In genomic region chr13:59318320-59318930, GRCh38 we compare ENCODE assay signal across 8 cellular contexts.
DNase-seq lines count a peak whose midpoint lies in the region; ATAC-seq, FAIRE-seq and TF ChIP-seq lines count a peak whose summit lies in the region.

No MANE protein-coding gene starts in this region.

- peaks cover 0 to 2% (median 0%) of the 10 kb centered on the region in 3 donors for H3K27me3 Mint-ChIP-seq in CD14-positive monocyte (ENCODE audit: low read depth in 3 of 3)
- no peaks in the 10 kb centered on the region for H3K27me3 Mint-ChIP-seq in activated T-helper 1 cell treated with anti-CD3 and anti-CD28 coated beads, Interleukin-12 subunit alpha, Interleukin-12 subunit beta, Interleukin-2, Interleukin-4 antibody, amounts not matched to agents 30 ng/mL and 10 ng/mL and 1 ng/mL, durations not matched to agents 14 hours and 24 hours and 36 hours (ENCODE audit: insufficient read depth)

- no peaks in the 10 kb centered on the region for H3K4me1 Mint-ChIP-seq in CD14-positive monocyte
- no peaks in the 10 kb centered on the region for H3K4me1 Mint-ChIP-seq in activated T-helper 1 cell treated with anti-CD3 and anti-CD28 coated beads, Interleukin-12 subunit alpha, Interleukin-12 subunit beta, Interleukin-2, Interleukin-4 antibody, amounts not matched to agents 30 ng/mL and 10 ng/mL and 1 ng/mL, durations not matched to agents 14 hours and 24 hours and 36 hours (ENCODE audit: low read depth)

- no peaks in the 10 kb centered on the region for H3K36me3 Mint-ChIP-seq in CD14-positive monocyte
- no peaks in the 10 kb centered on the region for H3K36me3 Mint-ChIP-seq in activated T-helper 1 cell treated with anti-CD3 and anti-CD28 coated beads, Interleukin-12 subunit alpha, Interleukin-12 subunit beta, Interleukin-2, Interleukin-4 antibody, amounts not matched to agents 30 ng/mL and 10 ng/mL and 1 ng/mL, durations not matched to agents 14 hours and 24 hours and 36 hours (ENCODE audit: low read depth)

- H3K4me3 ChIP-seq in OCI-LY3 (ENCODE audit: low read length) (no peak overlapping the region), parathyroid adenoma (ENCODE audit: low read depth, low read length) (no peak overlapping the region)

- H3K9ac ChIP-seq in OCI-LY3 (ENCODE audit: low read length): no peak overlapping the region
- H3K9ac ChIP-seq in parathyroid adenoma: no peak overlapping the region

- no peak overlapping the region for H3K4me3 Mint-ChIP-seq in CD14-positive monocyte
- H3K4me3 Mint-ChIP-seq in activated T-helper 1 cell treated with anti-CD3 and anti-CD28 coated beads, Interleukin-12 subunit alpha, Interleukin-12 subunit beta, Interleukin-2, Interleukin-4 antibody, amounts not matched to agents 30 ng/mL and 10 ng/mL and 1 ng/mL, durations not matched to agents 14 hours and 24 hours and 36 hours: no peak overlapping the region

- H3K27ac ChIP-seq in OCI-LY3 (ENCODE audit: low read length) (no peak overlapping the region), parathyroid adenoma (no peak overlapping the region)

- intact Hi-C loops in CD14-positive monocyte (cut with micrococcal nuclease): loop anchor here (5.0 to 10.0 kb wide), 2 partner anchors 1691 to 1694 kb away; no protein-coding TSS in a partner anchor
- intact Hi-C loops in activated T-helper 1 cell treated with anti-CD3 and anti-CD28 coated beads, Interleukin-12 subunit alpha, Interleukin-12 subunit beta, Interleukin-2, Interleukin-4 antibody, amounts not matched to agents 30 ng/mL and 10 ng/mL and 1 ng/mL, durations not matched to agents 14 hours and 24 hours and 36 hours (cut with micrococcal nuclease): no loop called here

- TF ChIP-seq CTCF in CD14-positive monocyte (IDR thresholded peaks at IDR 0.05) (peak; percentile 83), OCI-LY3 (IDR thresholded peaks at IDR 0.05; ENCODE audit: low read depth, low read length) (peak; percentile 92), parathyroid adenoma (IDR thresholded peaks at IDR 0.05) (peak; percentile 48)

- no peaks in the 10 kb centered on the region for H3K27me3 ChIP-seq in OCI-LY3 (ENCODE audit: low read depth, low read length)
- H3K27me3 ChIP-seq in parathyroid adenoma (ENCODE audit: control insufficient read depth, insufficient read depth, low read length): no peaks in the 10 kb centered on the region

- FAIRE-seq in frontal cortex (lab: Jason Lieb, UNC): peak; percentile 51

- H3K4me1 ChIP-seq in OCI-LY3 (ENCODE audit: low read length): peaks cover 4% of the 10 kb centered on the region; the same call in 1 of the 2 replicates
- H3K4me1 ChIP-seq in parathyroid adenoma: no peaks in the 10 kb centered on the region

- H3K9me3 ChIP-seq in OCI-LY3 (ENCODE audit: insufficient read depth, low read length) (no peaks in the 10 kb centered on the region), parathyroid adenoma (ENCODE audit: control insufficient read depth, low read length) (no peaks in the 10 kb centered on the region)

- H3K79me2 ChIP-seq in OCI-LY3 (ENCODE audit: low read length) (no peaks in the 10 kb centered on the region), parathyroid adenoma (no peaks in the 10 kb centered on the region)

- peak; percentile 67 for ATAC-seq in GM19035 (IDR thresholded peaks at IDR 0.05; ENCODE audit: unreplicated experiment)
- ATAC-seq in HG03097 (IDR thresholded peaks at IDR 0.05; ENCODE audit: low FRiP score, unreplicated experiment): no peak

- H3K36me3 ChIP-seq in OCI-LY3 (replicated peaks; ENCODE audit: low read depth, low read length) (no peaks in the 10 kb centered on the region), parathyroid adenoma (ENCODE audit: control insufficient read depth, insufficient read depth, low read length) (no peaks in the 10 kb centered on the region)

- peaks cover 0 to 6% (median 1%) of the 10 kb centered on the region in 7 donors for H3K9me3 Mint-ChIP-seq in CD14-positive monocyte
- no peaks in the 10 kb centered on the region for H3K9me3 Mint-ChIP-seq in activated T-helper 1 cell treated with anti-CD3 and anti-CD28 coated beads, Interleukin-12 subunit alpha, Interleukin-12 subunit beta, Interleukin-2, Interleukin-4 antibody, amounts not matched to agents 30 ng/mL and 10 ng/mL and 1 ng/mL, durations not matched to agents 14 hours and 24 hours and 36 hours

- DNase-seq in CD14-positive monocyte (ENCODE audit: low spot score) (no peak), HPDE6-E6E7 (ENCODE audit: extremely low spot score) (peak; percentile 8), frontal cortex (ENCODE audit: low spot score in 2 of 2) (peak in 1 of 2 donors; percentile 26)
- peak; percentile 19 for DNase-seq in activated T-helper 1 cell treated with anti-CD3 and anti-CD28 coated beads, Interleukin-12 subunit alpha, Interleukin-12 subunit beta, Interleukin-2, Interleukin-4 antibody, amounts not matched to agents 30 ng/mL and 10 ng/mL and 1 ng/mL, durations not matched to agents 14 hours and 24 hours and 36 hours (ENCODE audit: low spot score)

- no peaks in the 10 kb centered on the region for H4K20me1 ChIP-seq in OCI-LY3 (ENCODE audit: insufficient read depth, low read length)

- H3K4me2 ChIP-seq in OCI-LY3 (ENCODE audit: low read length) (no peak overlapping the region), parathyroid adenoma (ENCODE audit: low read length) (no peak overlapping the region)

- no peak overlapping the region for H3K27ac Mint-ChIP-seq in CD14-positive monocyte
- no peak overlapping the region for H3K27ac Mint-ChIP-seq in activated T-helper 1 cell treated with anti-CD3 and anti-CD28 coated beads, Interleukin-12 subunit alpha, Interleukin-12 subunit beta, Interleukin-2, Interleukin-4 antibody, amounts not matched to agents 30 ng/mL and 10 ng/mL and 1 ng/mL, durations not matched to agents 14 hours and 24 hours and 36 hours

- H2AFZ ChIP-seq in OCI-LY3 (ENCODE audit: low read depth, low read length) (no peak overlapping the region), parathyroid adenoma (no peak overlapping the region)
